Comparison of ENCODE assay signal across 8 cellular contexts in genomic region chrX:39854772-39855747, GRCh38.
DNase-seq lines count a peak whose midpoint lies in the region; ATAC-seq and TF ChIP-seq lines count a peak whose summit lies in the region.

No MANE protein-coding gene starts in this region.

- no peaks in the 10 kb centered on the region for H3K27me3 Mint-ChIP-seq in naive thymus-derived CD4-positive, alpha-beta T cell

- H3K9ac ChIP-seq in MM.1S (ENCODE audit: low read length), result peak overlapping the region; percentile 100

- H3K4me1 Mint-ChIP-seq in naive thymus-derived CD4-positive, alpha-beta T cell, result peaks cover 21 to 80% (median 51%) of the 10 kb centered on the region in 7 donors

- peaks cover 23% of the 10 kb centered on the region for H3F3A ChIP-seq in MM.1S (ENCODE audit: insufficient read depth, low read length)

- H3K27ac ChIP-seq in MM.1S (ENCODE audit: low read length), result peak overlapping the region; percentile 100
- peak overlapping the region; percentile 80 for H3K27ac ChIP-seq in naive thymus-derived CD4-positive, alpha-beta T cell (ENCODE audit: low read depth, low read length)

- no peaks in the 10 kb centered on the region for H4K20me1 ChIP-seq in MM.1S (ENCODE audit: insufficient read depth, low read length)

- peaks cover 0 to 18% (median 0%) of the 10 kb centered on the region in 5 donors for H3K36me3 Mint-ChIP-seq in naive thymus-derived CD4-positive, alpha-beta T cell

- H3K9me3 Mint-ChIP-seq in naive thymus-derived CD4-positive, alpha-beta T cell, result no peaks in the 10 kb centered on the region

- CTCF ChIA-PET in naive thymus-derived CD4-positive, alpha-beta T cell (lab: Charles Lee), result interaction anchor here (1.0 to 1.1 kb wide), 3 partner anchors 15 to 42 kb away, joined by 3 to 4 read pairs (median 3); no protein-coding TSS in a partner anchor

- peak; percentile 72 for DNase-seq in MM.1S
- DNase-seq in activated CD8-positive, alpha-beta memory T cell treated with anti-CD3 and anti-CD28 coated beads, Interleukin-2, amount 50 U/mL, for 24 hours (ENCODE audit: extremely low read depth), result peak; percentile 47
- peak; percentile 32 to 84 (median 71) for DNase-seq in naive thymus-derived CD4-positive, alpha-beta T cell
- no peak for DNase-seq in NCI-H345 treated with DMSO at 0.1 percent for 48 hours (lab: John Stamatoyannopoulos, UW; ENCODE audit: unreplicated experiment)
- DNase-seq in NCI-H1694 (lab: John Stamatoyannopoulos, UW), result no peak
- no peak for DNase-seq in DMS153 treated with DMSO at 0.1 percent for 48 hours (lab: John Stamatoyannopoulos, UW; ENCODE audit: unreplicated experiment)

- peak overlapping the region; percentile 91 to 99 (median 97) for H3K27ac Mint-ChIP-seq in naive thymus-derived CD4-positive, alpha-beta T cell

- H3K79me2 ChIP-seq in MM.1S (ENCODE audit: low read length), result peaks cover 32% of the 10 kb centered on the region

- POLR2A ChIA-PET in naive thymus-derived CD4-positive, alpha-beta T cell (lab: Charles Lee), result interaction anchor here (0.6 to 1.9 kb wide), 13 partner anchors 8 to 692 kb away, joined by 3 to 6 read pairs (median 3); no protein-coding TSS in a partner anchor

- peak; percentile 75 for ATAC-seq in GM21619 (IDR thresholded peaks at IDR 0.05; ENCODE audit: unreplicated experiment)
- ATAC-seq in naive thymus-derived CD4-positive, alpha-beta T cell, result peak; percentile 96

- no peaks in the 10 kb centered on the region for H3K27me3 ChIP-seq in MM.1S (replicated peaks; ENCODE audit: insufficient read depth, low read length)
- no peaks in the 10 kb centered on the region for H3K27me3 ChIP-seq in naive thymus-derived CD4-positive, alpha-beta T cell (ENCODE audit: control insufficient read depth in 2 of 2, insufficient read depth in 2 of 2, low read length in 2 of 2)

- H3K36me3 ChIP-seq in MM.1S (replicated peaks; ENCODE audit: insufficient read depth, low read length), result no peaks in the 10 kb centered on the region
- no peaks in the 10 kb centered on the region for H3K36me3 ChIP-seq in naive thymus-derived CD4-positive, alpha-beta T cell (ENCODE audit: control insufficient read depth in 2 of 3, insufficient read depth in 3 of 3, low read length in 3 of 3)

- H3K9me3 ChIP-seq in MM.1S (replicated peaks; ENCODE audit: insufficient read depth, low read length), result no peaks in the 10 kb centered on the region
- H3K9me3 ChIP-seq in naive thymus-derived CD4-positive, alpha-beta T cell (ENCODE audit: control insufficient read depth in 2 of 3, low read length in 3 of 3), result no peaks in the 10 kb centered on the region

- no peak for TF ChIP-seq CTCF in MM.1S (IDR thresholded peaks at IDR 0.05; ENCODE audit: low read length)

- intact Hi-C loops in naive thymus-derived CD4-positive, alpha-beta T cell (cut with micrococcal nuclease), result loop anchor here (1.0 to 10.0 kb wide), 17 partner anchors 15 to 1053 kb away; partner anchors contain the start of genes BCOR (in 1 of the 2) and MID1IP1 (in 1 of the 2)

- H2AFZ ChIP-seq in MM.1S (ENCODE audit: low read length), result no peak overlapping the region

- H3K9me2 ChIP-seq in MM.1S (replicated peaks; ENCODE audit: insufficient read depth, low read length), result no peaks in the 10 kb centered on the region

- H3K4me3 ChIP-seq in GM08714 (ENCODE audit: low read length) (peak overlapping the region; percentile 57; the same call in 1 of the 2 replicates), MM.1S (ENCODE audit: low read length) (peak overlapping the region; percentile 75)
- H3K4me3 ChIP-seq in naive thymus-derived CD4-positive, alpha-beta T cell (ENCODE audit: low read length), result peak overlapping the region; percentile 62

- peak overlapping the region; percentile 98 for H3K4me2 ChIP-seq in MM.1S (ENCODE audit: low read depth, low read length)

- H3K4me1 ChIP-seq in MM.1S (ENCODE audit: low read length), result peaks cover 40% of the 10 kb centered on the region
- H3K4me1 ChIP-seq in naive thymus-derived CD4-positive, alpha-beta T cell (ENCODE audit: control insufficient read depth in 2 of 2, insufficient read depth in 2 of 2, low read length in 2 of 2), result peaks cover 31 to 34% of the 10 kb centered on the region in 2 donors

- peak overlapping the region; percentile 58 to 91 (median 80) for H3K4me3 Mint-ChIP-seq in naive thymus-derived CD4-positive, alpha-beta T cell

Comparison
In these comparisons a context has a peak if more than half of its experiments do, and no peak if none do; other contexts are left out.
1. DNase-seq: peak in MM.1S (single experiment), activated CD8-positive, alpha-beta memory T cell treated with anti-CD3 and anti-CD28 coated beads, Interleukin-2, amount 50 U/mL, for 24 hours (single experiment) and naive thymus-derived CD4-positive, alpha-beta T cell (9 of 9); none in NCI-H345 treated with DMSO at 0.1 percent for 48 hours (single experiment), NCI-H1694 (single experiment) and DMS153 treated with DMSO at 0.1 percent for 48 hours (single experiment).
2. Peak in every context shown above with its lines, with median percentiles within 50 percentile points of each other: H3K4me3 ChIP-seq.